13 cellular contexts compared by ENCODE assay signal in genomic region chr2:172928754-172929153, GRCh38.
DNase-seq lines count a peak whose midpoint lies in the region; ATAC-seq and TF ChIP-seq lines count a peak whose summit lies in the region.
"Had no signal": no experiment of that assay in that cellular context is flagged by ENCODE, and none has a peak within 500 bp of the region (broad histone marks: within the 10 kb centered on the region; RNA-seq: fewer than 3 reads in every experiment).

No MANE protein-coding gene starts in this region.

- peak; percentile 67 for ATAC-seq in left lung
- ATAC-seq in upper lobe of left lung (ENCODE audit: low FRiP score in 2 of 2): peak in 1 of 2 donors; percentile 78
- no peak for ATAC-seq in stimulated activated naive CD8-positive, alpha-beta T cell treated with anti-CD3 and anti-CD28 coated beads, Interleukin-15, Interleukin-2, amounts not matched to agents 100 U/mL and 50 U/mL, for 24 hours
- ATAC-seq: natural killer cell had no signal

- H3K4me1 ChIP-seq in left lung (peaks cover 0 to 35% of the 10 kb centered on the region in 2 donors), upper lobe of left lung (peaks cover 26 to 43% (median 30%) of the 10 kb centered on the region in 4 donors)

- peak; percentile 19 to 40 for DNase-seq in SHP77 (lab: John Stamatoyannopoulos, UW)
- DNase-seq in SHP77 treated with DMSO at 0.1 percent for 48 hours (lab: John Stamatoyannopoulos, UW): no peak
- no peak for DNase-seq in chondrocyte (ENCODE audit: low spot score)
- no peak for DNase-seq in left lung
- DNase-seq in upper lobe of left lung: no peak
- DNase-seq in NCI-H1417 treated with DMSO at 0.1 percent for 48 hours (lab: John Stamatoyannopoulos, UW): no peak
- no peak for DNase-seq in stimulated activated naive CD8-positive, alpha-beta T cell treated with anti-CD3 and anti-CD28 coated beads, Interleukin-15, Interleukin-2, amounts not matched to agents 100 U/mL and 50 U/mL, for 24 hours
- no peak for DNase-seq in amniotic stem cell (lab: John Stamatoyannopoulos, UW)
- DNase-seq: cerebellar nuclear complex; GDM1; H9; natural killer cell; stimulated activated CD4-positive, alpha-beta T cell treated with anti-CD3 and anti-CD28 coated beads, Interleukin-2, amount 100 ng/mL, for 24 hours had no signal

- H3K4me1 Mint-ChIP-seq in chondrocyte (ENCODE audit: low read depth): peaks cover 48% of the 10 kb centered on the region

- H3K36me3 ChIP-seq in left lung: no peaks in the 10 kb centered on the region
- H3K36me3 ChIP-seq in upper lobe of left lung: no peaks in the 10 kb centered on the region

- TF ChIP-seq CTCF in chondrocyte (IDR thresholded peaks at IDR 0.05) (peak; percentile 23), left lung (IDR thresholded peaks at IDR 0.05) (no peak), upper lobe of left lung (IDR thresholded peaks at IDR 0.05) (no peak)

- TF ChIP-seq EP300 in upper lobe of left lung (IDR thresholded peaks at IDR 0.05): no peak

- peak overlapping the region; percentile 55 to 78 for H3K27ac ChIP-seq in left lung
- peak overlapping the region; percentile 66 to 80 (median 70) for H3K27ac ChIP-seq in upper lobe of left lung

- intact Hi-C loops in left lung (cut with DNase I): no loop called here

- H3K4me3 ChIP-seq in left lung (peak overlapping the region in 1 of 2 donors; percentile 7), upper lobe of left lung (peak overlapping the region in 3 of 4 donors; percentile 22 to 37 (median 35))

- no peak overlapping the region for H3K4me3 Mint-ChIP-seq in chondrocyte (ENCODE audit: unreplicated experiment)
- H3K4me3 Mint-ChIP-seq: H9, natural killer cell had no signal

- no peaks in the 10 kb centered on the region for H3K36me3 Mint-ChIP-seq in chondrocyte (ENCODE audit: low read depth)
- H3K36me3 Mint-ChIP-seq: natural killer cell had no signal

- H3K9me3 Mint-ChIP-seq in chondrocyte (ENCODE audit: low read depth): no peaks in the 10 kb centered on the region
- H3K9me3 Mint-ChIP-seq: H9, natural killer cell had no signal

- TF ChIP-seq POLR2A in upper lobe of left lung (IDR thresholded peaks at IDR 0.05): no peak

- no peaks in the 10 kb centered on the region for H3K27me3 Mint-ChIP-seq in chondrocyte (ENCODE audit: low read depth)

- H3K9me3 ChIP-seq in left lung (no peaks in the 10 kb centered on the region), upper lobe of left lung (no peaks in the 10 kb centered on the region)

- 40 to 43% methylated on average over 2 of the region's 2 CpGs for WGBS in upper lobe of left lung, 2 donors

- H3K27me3 ChIP-seq in left lung: peaks cover 0 to 4% of the 10 kb centered on the region in 2 donors
- no peaks in the 10 kb centered on the region for H3K27me3 ChIP-seq in upper lobe of left lung

- peak overlapping the region; percentile 80 for H3K27ac Mint-ChIP-seq in chondrocyte (ENCODE audit: unreplicated experiment)
- H3K27ac Mint-ChIP-seq: H9, natural killer cell had no signal

Comparison
In these comparisons a context has a peak if more than half of its experiments do, and no peak if none do; other contexts are left out.
1. DNase-seq: peak in SHP77 (2 of 2); none in SHP77 treated with DMSO at 0.1 percent for 48 hours (single experiment), chondrocyte (single experiment), left lung (0 of 2), upper lobe of left lung (0 of 2), NCI-H1417 treated with DMSO at 0.1 percent for 48 hours (single experiment), stimulated activated naive CD8-positive, alpha-beta T cell treated with anti-CD3 and anti-CD28 coated beads, Interleukin-15, Interleukin-2, amounts not matched to agents 100 U/mL and 50 U/mL, for 24 hours (single experiment) and amniotic stem cell (single experiment).